In the genomic region with DNA sequence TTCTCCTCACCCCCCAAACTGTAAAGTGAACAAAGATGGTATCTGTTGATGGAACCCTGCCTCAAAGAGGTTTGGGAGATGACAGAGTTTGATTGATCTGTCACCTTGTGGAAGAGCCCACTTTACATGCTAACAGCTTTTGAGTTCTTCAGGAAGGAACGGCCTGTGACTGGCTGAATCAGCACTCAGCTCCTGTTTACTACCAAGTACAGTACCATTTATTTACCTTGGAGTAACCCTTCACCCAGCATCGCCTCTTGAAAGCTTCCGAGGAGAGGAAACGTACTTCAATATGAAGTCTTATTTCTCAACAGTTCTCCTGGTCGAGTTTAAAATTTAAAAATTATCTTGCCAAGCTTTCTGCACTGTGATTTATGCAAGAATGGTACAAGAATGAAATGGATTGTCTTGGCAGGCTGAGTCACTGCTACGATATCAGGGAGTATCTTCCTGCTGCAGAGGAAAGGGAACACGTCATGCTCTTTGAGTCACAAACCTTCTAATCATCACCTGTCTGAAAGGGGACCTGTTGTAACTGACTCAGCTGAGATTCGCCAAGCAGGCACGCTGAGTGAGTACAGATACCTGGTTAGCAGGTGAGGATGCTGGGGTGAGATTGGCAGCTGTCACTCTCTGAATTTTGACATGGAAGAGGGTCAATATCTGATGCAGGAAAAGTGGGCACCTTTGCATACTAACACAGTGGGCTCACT, we compare ENCODE assay signal across 1 cellular context.
TF ChIP-seq lines count a peak whose summit lies in the region.

No MANE protein-coding gene starts in this region.

TF ChIP-seq in HepG2, 621 proteins besides CTCF, POLR2A, EP300 and RAD21 (continued from another document and continues in another):
- peak; percentile 40; the same call in 1 of the 2 replicates for TF ChIP-seq CREB1 (IDR thresholded peaks at IDR 0.05)
- TF ChIP-seq CREB1 (CRISPR knock-in tag; IDR thresholded peaks at IDR 0.05): no peak
- 0 out of 2 replicates have a peak, but pooled peaks have one; percentile 39 for TF ChIP-seq ZNF335 (CRISPR knock-in tag; IDR thresholded peaks at IDR 0.05)
- no peak for TF ChIP-seq PBX3 (CRISPR knock-in tag; IDR thresholded peaks at IDR 0.05; ENCODE audit: borderline replicate concordance)
- no peak for TF ChIP-seq SRSF4 (IDR thresholded peaks at IDR 0.05; ENCODE audit: low read depth, low read length, poor library complexity, severe bottlenecking)
- no peak for TF ChIP-seq TBX3 (IDR thresholded peaks at IDR 0.05; ENCODE audit: borderline replicate concordance)
- no peak for TF ChIP-seq KLF13 (CRISPR knock-in tag; IDR thresholded peaks at IDR 0.05)
- TF ChIP-seq SP4 (CRISPR knock-in tag; IDR thresholded peaks at IDR 0.05): no peak
- no peak for TF ChIP-seq AFF4 (CRISPR knock-in tag; IDR thresholded peaks at IDR 0.05)
- TF ChIP-seq TAF15 (IDR thresholded peaks at IDR 0.05; ENCODE audit: low read depth, low read length, poor library complexity, severe bottlenecking): no peak
- no peak for TF ChIP-seq ZNF264 (CRISPR knock-in tag; IDR thresholded peaks at IDR 0.05)
- TF ChIP-seq RARG (CRISPR knock-in tag; IDR thresholded peaks at IDR 0.05; ENCODE audit: low read depth): no peak
- no peak for TF ChIP-seq ZNF12 (CRISPR knock-in tag; IDR thresholded peaks at IDR 0.05)
- TF ChIP-seq TEAD2 (CRISPR knock-in tag; IDR thresholded peaks at IDR 0.05): no peak
- TF ChIP-seq SAP130 (CRISPR knock-in tag; IDR thresholded peaks at IDR 0.05; ENCODE audit: low read depth): 0 out of 2 replicates have a peak, but pooled peaks have one; percentile 51
- peak; percentile 27; the same call in 1 of the 2 replicates for TF ChIP-seq RXRB (CRISPR knock-in tag; IDR thresholded peaks at IDR 0.05; ENCODE audit: borderline replicate concordance)
- TF ChIP-seq ARNTL (CRISPR knock-in tag; IDR thresholded peaks at IDR 0.05): no peak
- TF ChIP-seq LRRFIP1 (CRISPR knock-in tag; conservative IDR thresholded peaks at IDR 0.05): no peak
- TF ChIP-seq JUNB (CRISPR knock-in tag; IDR thresholded peaks at IDR 0.05; ENCODE audit: borderline replicate concordance): no peak
- TF ChIP-seq FOXO1 (CRISPR knock-in tag; IDR thresholded peaks at IDR 0.05): no peak; the same call in 1 of the 2 replicates
- no peak for TF ChIP-seq USF2 (IDR thresholded peaks at IDR 0.05; ENCODE audit: low read depth, low read length)
- TF ChIP-seq USF2 (CRISPR knock-in tag; IDR thresholded peaks at IDR 0.05; ENCODE audit: borderline replicate concordance): no peak
- TF ChIP-seq, protein P1, sequence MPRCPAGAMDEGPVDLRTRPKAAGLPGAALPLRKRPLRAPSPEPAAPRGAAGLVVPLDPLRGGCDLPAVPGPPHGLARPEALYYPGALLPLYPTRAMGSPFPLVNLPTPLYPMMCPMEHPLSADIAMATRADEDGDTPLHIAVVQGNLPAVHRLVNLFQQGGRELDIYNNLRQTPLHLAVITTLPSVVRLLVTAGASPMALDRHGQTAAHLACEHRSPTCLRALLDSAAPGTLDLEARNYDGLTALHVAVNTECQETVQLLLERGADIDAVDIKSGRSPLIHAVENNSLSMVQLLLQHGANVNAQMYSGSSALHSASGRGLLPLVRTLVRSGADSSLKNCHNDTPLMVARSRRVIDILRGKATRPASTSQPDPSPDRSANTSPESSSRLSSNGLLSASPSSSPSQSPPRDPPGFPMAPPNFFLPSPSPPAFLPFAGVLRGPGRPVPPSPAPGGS (CRISPR knock-in tag; IDR thresholded peaks at IDR 0.05): no peak
- TF ChIP-seq RELA (CRISPR knock-in tag; IDR thresholded peaks at IDR 0.05): no peak
- no peak for TF ChIP-seq DR1 (CRISPR knock-in tag; IDR thresholded peaks at IDR 0.05)
- no peak for TF ChIP-seq ZNF883 (CRISPR knock-in tag; IDR thresholded peaks at IDR 0.05; ENCODE audit: not compliant biosample characterization)
- no peak for TF ChIP-seq ZNF513 (CRISPR knock-in tag; conservative IDR thresholded peaks at IDR 0.05)
- TF ChIP-seq TBP (CRISPR knock-in tag; IDR thresholded peaks at IDR 0.05): no peak
- TF ChIP-seq, protein P2, sequence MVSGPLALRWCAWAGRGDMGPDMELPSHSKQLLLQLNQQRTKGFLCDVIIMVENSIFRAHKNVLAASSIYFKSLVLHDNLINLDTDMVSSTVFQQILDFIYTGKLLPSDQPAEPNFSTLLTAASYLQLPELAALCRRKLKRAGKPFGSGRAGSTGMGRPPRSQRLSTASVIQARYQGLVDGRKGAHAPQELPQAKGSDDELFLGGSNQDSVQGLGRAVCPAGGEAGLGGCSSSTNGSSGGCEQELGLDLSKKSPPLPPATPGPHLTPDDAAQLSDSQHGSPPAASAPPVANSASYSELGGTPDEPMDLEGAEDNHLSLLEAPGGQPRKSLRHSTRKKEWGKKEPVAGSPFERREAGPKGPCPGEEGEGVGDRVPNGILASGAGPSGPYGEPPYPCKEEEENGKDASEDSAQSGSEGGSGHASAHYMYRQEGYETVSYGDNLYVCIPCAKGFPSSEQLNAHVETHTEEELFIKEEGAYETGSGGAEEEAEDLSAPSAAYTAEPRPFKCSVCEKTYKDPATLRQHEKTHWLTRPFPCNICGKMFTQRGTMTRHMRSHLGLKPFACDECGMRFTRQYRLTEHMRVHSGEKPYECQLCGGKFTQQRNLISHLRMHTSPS (CRISPR knock-in tag; IDR thresholded peaks at IDR 0.05; ENCODE audit: low read depth): no peak
- no peak for TF ChIP-seq NR3C1 (CRISPR knock-in tag; IDR thresholded peaks at IDR 0.05)
- no peak for TF ChIP-seq ZNF124 (CRISPR knock-in tag; IDR thresholded peaks at IDR 0.05)
- no peak for TF ChIP-seq ZSCAN25 (CRISPR knock-in tag; IDR thresholded peaks at IDR 0.05)
- peak; percentile 68 for TF ChIP-seq ZEB1 (IDR thresholded peaks at IDR 0.05; ENCODE audit: insufficient replicate concordance, low read depth)
- TF ChIP-seq ZNF772 (CRISPR knock-in tag; IDR thresholded peaks at IDR 0.05): no peak
- TF ChIP-seq ZIK1 (CRISPR knock-in tag; IDR thresholded peaks at IDR 0.05; ENCODE audit: borderline replicate concordance, low read depth): no peak
- TF ChIP-seq ZFX (CRISPR knock-in tag; IDR thresholded peaks at IDR 0.05; ENCODE audit: low read depth): no peak; the same call in 1 of the 2 replicates
- TF ChIP-seq ZBED4 (CRISPR knock-in tag; IDR thresholded peaks at IDR 0.05; ENCODE audit: borderline replicate concordance): no peak
- TF ChIP-seq ZNF614 (CRISPR knock-in tag; IDR thresholded peaks at IDR 0.05; ENCODE audit: borderline replicate concordance): no peak
- TF ChIP-seq SIX1 (CRISPR knock-in tag; IDR thresholded peaks at IDR 0.05; ENCODE audit: borderline replicate concordance): no peak
- no peak for TF ChIP-seq ZNF160 (CRISPR knock-in tag; IDR thresholded peaks at IDR 0.05)
- TF ChIP-seq ZNF781 (CRISPR knock-in tag; IDR thresholded peaks at IDR 0.05; ENCODE audit: borderline replicate concordance, not compliant biosample characterization): no peak
